ENCODE assay signal across 8 cellular contexts in genomic region chr3:14988988-14989394, GRCh38. TPM values are rescaled to one million over a fixed set of nuclear protein-coding genes. Genes with fewer than 3 reads are reported as not detected.
A peak's percentile ranks its signal among the peaks of the same experiment; 100 is the strongest.
DNase-seq lines count a peak whose midpoint lies in the region; ATAC-seq and TF ChIP-seq lines count a peak whose summit lies in the region.

No MANE protein-coding gene starts in this region.

- DNase-seq in GM13976 (ENCODE audit: low spot score), result peak; percentile 75
- peak; percentile 17 for DNase-seq in activated T-helper 1 cell treated with anti-CD3 and anti-CD28 coated beads, Interleukin-12 subunit alpha, Interleukin-12 subunit beta, Interleukin-2, Interleukin-4 antibody, amounts not matched to agents 30 ng/mL and 10 ng/mL and 1 ng/mL, durations not matched to agents 14 hours and 24 hours and 36 hours (ENCODE audit: low spot score)
- peak; percentile 64 for DNase-seq in stimulated activated naive B cell treated with anti-CD40 and anti-IgM and Interleukin-4, amounts not matched to agents 10 μg/mL and 1 μg/mL and 100 μg/mL, for 72 hours
- no peak for DNase-seq in DMS153 (lab: John Stamatoyannopoulos, UW)
- DNase-seq in trophoblast cell, result no peak
- no peak for DNase-seq in mesenteric fat pad (ENCODE audit: low spot score)

- peak overlapping the region; percentile 2 for H3K4me3 Mint-ChIP-seq in activated T-helper 1 cell treated with anti-CD3 and anti-CD28 coated beads, Interleukin-12 subunit alpha, Interleukin-12 subunit beta, Interleukin-2, Interleukin-4 antibody, amounts not matched to agents 30 ng/mL and 10 ng/mL and 1 ng/mL, durations not matched to agents 14 hours and 24 hours and 36 hours
- peak overlapping the region; percentile 51 to 62 for H3K4me3 Mint-ChIP-seq in stimulated activated naive B cell treated with anti-CD40 and anti-IgM and Interleukin-4, amounts not matched to agents 10 μg/mL and 1 μg/mL and 100 μg/mL, for 72 hours

- no peaks in the 10 kb centered on the region for H3K79me1 ChIP-seq in trophoblast cell (ENCODE audit: low read length)

- H3K36me3 ChIP-seq in trophoblast cell (ENCODE audit: control insufficient read depth in 1 of 2, insufficient read depth in 2 of 2, low read length in 2 of 2), result no peaks in the 10 kb centered on the region

- H2BK120ac ChIP-seq in trophoblast cell (ENCODE audit: insufficient read depth, low read length, poor library complexity), result no peak overlapping the region

- peak; percentile 45 for TF ChIP-seq CTCF in GM13976 (IDR thresholded peaks at IDR 0.05; ENCODE audit: borderline replicate concordance, control extremely low read depth, extremely low read depth, insufficient read depth, missing control alignments)

- peaks cover 5 to 10% of the 10 kb centered on the region in 2 experiments for H3K4me1 ChIP-seq in trophoblast cell (ENCODE audit: control insufficient read depth in 1 of 2, insufficient read depth in 2 of 2, low read length in 2 of 2)

- ATAC-seq in GM19468 (IDR thresholded peaks at IDR 0.05; ENCODE audit: extremely low read depth, unreplicated experiment) (peak; percentile 99), HG03442 (IDR thresholded peaks at IDR 0.05; ENCODE audit: unreplicated experiment) (peak; percentile 100)
- peak; percentile 98 to 99 for ATAC-seq in stimulated activated naive B cell treated with anti-CD40 and anti-IgM and Interleukin-4, amounts not matched to agents 10 μg/mL and 1 μg/mL and 100 μg/mL, for 72 hours (replicated peaks)

- no peak overlapping the region for H3K4me3 ChIP-seq in trophoblast cell (ENCODE audit: low read depth, low read length)

- H3K36me3 Mint-ChIP-seq in activated T-helper 1 cell treated with anti-CD3 and anti-CD28 coated beads, Interleukin-12 subunit alpha, Interleukin-12 subunit beta, Interleukin-2, Interleukin-4 antibody, amounts not matched to agents 30 ng/mL and 10 ng/mL and 1 ng/mL, durations not matched to agents 14 hours and 24 hours and 36 hours (ENCODE audit: low read depth), result peaks cover 12% of the 10 kb centered on the region
- peaks cover 6 to 10% of the 10 kb centered on the region in 2 donors for H3K36me3 Mint-ChIP-seq in stimulated activated naive B cell treated with anti-CD40 and anti-IgM and Interleukin-4, amounts not matched to agents 10 μg/mL and 1 μg/mL and 100 μg/mL, for 72 hours

- H3K27ac ChIP-seq in trophoblast cell (ENCODE audit: low read depth, low read length), result no peak overlapping the region

- intact Hi-C loops in activated T-helper 1 cell treated with anti-CD3 and anti-CD28 coated beads, Interleukin-12 subunit alpha, Interleukin-12 subunit beta, Interleukin-2, Interleukin-4 antibody, amounts not matched to agents 30 ng/mL and 10 ng/mL and 1 ng/mL, durations not matched to agents 14 hours and 24 hours and 36 hours (cut with micrococcal nuclease), result no loop called here

- H3K14ac ChIP-seq in trophoblast cell (ENCODE audit: low read length), result no peak overlapping the region

- no peak overlapping the region for H3K4ac ChIP-seq in trophoblast cell (ENCODE audit: low read depth, low read length)

- no peaks in the 10 kb centered on the region for H3K9me3 ChIP-seq in trophoblast cell (ENCODE audit: insufficient read depth, low read depth, low read length)

- H3K4me1 Mint-ChIP-seq in activated T-helper 1 cell treated with anti-CD3 and anti-CD28 coated beads, Interleukin-12 subunit alpha, Interleukin-12 subunit beta, Interleukin-2, Interleukin-4 antibody, amounts not matched to agents 30 ng/mL and 10 ng/mL and 1 ng/mL, durations not matched to agents 14 hours and 24 hours and 36 hours (ENCODE audit: low read depth), result peaks cover 27% of the 10 kb centered on the region
- peaks cover 21 to 43% of the 10 kb centered on the region in 2 donors for H3K4me1 Mint-ChIP-seq in stimulated activated naive B cell treated with anti-CD40 and anti-IgM and Interleukin-4, amounts not matched to agents 10 μg/mL and 1 μg/mL and 100 μg/mL, for 72 hours

- no peak overlapping the region for H4K12ac ChIP-seq in trophoblast cell (ENCODE audit: low read depth, low read length)

- no peak overlapping the region for H3K9ac ChIP-seq in trophoblast cell (ENCODE audit: low read length)

- H4K8ac ChIP-seq in trophoblast cell (ENCODE audit: low read depth, low read length), result no peak overlapping the region

- no peak overlapping the region for H2BK5ac ChIP-seq in trophoblast cell (ENCODE audit: low read depth, low read length, poor library complexity)

- H3K27me3 ChIP-seq in trophoblast cell (ENCODE audit: insufficient read depth, low read length), result no peaks in the 10 kb centered on the region

- H3K23ac ChIP-seq in trophoblast cell (ENCODE audit: low read length), result no peak overlapping the region

- H2BK12ac ChIP-seq in trophoblast cell (ENCODE audit: low read length), result no peak overlapping the region

- in situ Hi-C loops in GM13976 (cut with MboI; ENCODE audit: low sequenced_read_pairs, unreplicated experiment), result no loop called here

- H3K27ac Mint-ChIP-seq in activated T-helper 1 cell treated with anti-CD3 and anti-CD28 coated beads, Interleukin-12 subunit alpha, Interleukin-12 subunit beta, Interleukin-2, Interleukin-4 antibody, amounts not matched to agents 30 ng/mL and 10 ng/mL and 1 ng/mL, durations not matched to agents 14 hours and 24 hours and 36 hours, result no peak overlapping the region
- H3K27ac Mint-ChIP-seq in stimulated activated naive B cell treated with anti-CD40 and anti-IgM and Interleukin-4, amounts not matched to agents 10 μg/mL and 1 μg/mL and 100 μg/mL, for 72 hours, result peak overlapping the region; percentile 20

- H3K9me3 Mint-ChIP-seq in activated T-helper 1 cell treated with anti-CD3 and anti-CD28 coated beads, Interleukin-12 subunit alpha, Interleukin-12 subunit beta, Interleukin-2, Interleukin-4 antibody, amounts not matched to agents 30 ng/mL and 10 ng/mL and 1 ng/mL, durations not matched to agents 14 hours and 24 hours and 36 hours, result no peaks in the 10 kb centered on the region
- H3K9me3 Mint-ChIP-seq in stimulated activated naive B cell treated with anti-CD40 and anti-IgM and Interleukin-4, amounts not matched to agents 10 μg/mL and 1 μg/mL and 100 μg/mL, for 72 hours, result peaks cover 0 to 4% of the 10 kb centered on the region in 2 donors

- no peak overlapping the region for H2AFZ ChIP-seq in trophoblast cell (ENCODE audit: insufficient read depth, low read length, poor library complexity)

- H2AK5ac ChIP-seq in trophoblast cell (ENCODE audit: low read length), result no peak overlapping the region

- no peak overlapping the region for H4K91ac ChIP-seq in trophoblast cell (ENCODE audit: low read depth, low read length)

- WGBS in trophoblast cell (ENCODE audit: extremely low coverage, insufficient coverage, insufficient read length), result no CpG with 5 or more reads among the region's 3 CpGs

- no peak overlapping the region for H3K18ac ChIP-seq in trophoblast cell (ENCODE audit: low read length)

- H3K4me2 ChIP-seq in trophoblast cell (ENCODE audit: low read length), result no peak overlapping the region

- H3K79me2 ChIP-seq in trophoblast cell (ENCODE audit: control insufficient read depth, insufficient read depth, low read length, poor library complexity), result no peaks in the 10 kb centered on the region

- no peaks in the 10 kb centered on the region for H3K27me3 Mint-ChIP-seq in activated T-helper 1 cell treated with anti-CD3 and anti-CD28 coated beads, Interleukin-12 subunit alpha, Interleukin-12 subunit beta, Interleukin-2, Interleukin-4 antibody, amounts not matched to agents 30 ng/mL and 10 ng/mL and 1 ng/mL, durations not matched to agents 14 hours and 24 hours and 36 hours (ENCODE audit: insufficient read depth)
- no peaks in the 10 kb centered on the region for H3K27me3 Mint-ChIP-seq in stimulated activated naive B cell treated with anti-CD40 and anti-IgM and Interleukin-4, amounts not matched to agents 10 μg/mL and 1 μg/mL and 100 μg/mL, for 72 hours

RNA-seq across cellular contexts. Expression of gene NR2C2, which starts 41.6 kb away (rescaled TPM):
- 50.7 and 52.7 TPM in 2 replicates for total RNA-seq in activated T-helper 1 cell treated with anti-CD3 and anti-CD28 coated beads, Interleukin-12 subunit alpha, Interleukin-12 subunit beta, Interleukin-2, Interleukin-4 antibody, amounts not matched to agents 30 ng/mL and 10 ng/mL and 1 ng/mL, durations not matched to agents 14 hours and 24 hours and 36 hours
- polyA plus RNA-seq in trophoblast cell (2013), result 21.7 and 24.2 TPM in 2 replicates
- 32.9 TPM for total RNA-seq in mesenteric fat pad

Comparison
In these comparisons a context has a peak if more than half of its experiments do, and no peak if none do; other contexts are left out.
1. DNase-seq: peak in GM13976 (single experiment), activated T-helper 1 cell treated with anti-CD3 and anti-CD28 coated beads, Interleukin-12 subunit alpha, Interleukin-12 subunit beta, Interleukin-2, Interleukin-4 antibody, amounts not matched to agents 30 ng/mL and 10 ng/mL and 1 ng/mL, durations not matched to agents 14 hours and 24 hours and 36 hours (single experiment) and stimulated activated naive B cell treated with anti-CD40 and anti-IgM and Interleukin-4, amounts not matched to agents 10 μg/mL and 1 μg/mL and 100 μg/mL, for 72 hours (single experiment); none in DMS153 (single experiment), trophoblast cell (0 of 2) and mesenteric fat pad (single experiment).
2. Peak in every context shown above with its lines, with median percentiles within 50 percentile points of each other: ATAC-seq.